In the genomic region with DNA sequence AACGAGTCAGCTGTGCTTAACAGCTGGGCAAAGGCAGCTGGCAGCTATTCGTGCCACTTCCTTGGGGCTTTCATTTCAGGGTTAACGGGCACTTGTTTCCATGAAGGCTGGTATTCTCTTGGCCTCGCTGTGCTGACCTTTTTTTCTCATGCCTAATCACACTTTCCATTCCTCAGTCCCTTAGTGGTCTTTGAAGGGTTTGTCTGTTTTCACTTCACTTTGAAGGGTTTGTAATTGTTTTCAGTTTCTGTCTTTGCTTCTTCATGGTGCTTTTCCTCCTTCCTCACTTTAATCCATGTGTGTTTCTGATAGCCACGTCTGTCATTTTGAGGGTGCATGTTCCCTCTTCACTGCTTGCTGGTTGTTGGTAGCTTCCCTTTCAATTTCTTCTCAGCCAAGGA, we compare ENCODE assay signal across 14 cellular contexts. TPM values are rescaled to one million over a fixed set of nuclear protein-coding genes. Genes with fewer than 3 reads are reported as not detected.
DNase-seq lines count a peak whose midpoint lies in the region; ATAC-seq and TF ChIP-seq lines count a peak whose summit lies in the region.
"Had no signal": no experiment of that assay in that cellular context is flagged by ENCODE, and none has a peak within 500 bp of the region (broad histone marks: within the 10 kb centered on the region; RNA-seq: fewer than 3 reads in every experiment).

No MANE protein-coding gene starts in this region.

- H3K4me1 Mint-ChIP-seq in activated naive CD8-positive, alpha-beta T cell treated with anti-CD3 and anti-CD28 coated beads, Interleukin-2, amount 10 ng/mL, durations not matched to agents 7 days and 5 days = peaks cover 10% of the 10 kb centered on the region

- H3K27me3 Mint-ChIP-seq in activated naive CD8-positive, alpha-beta T cell treated with anti-CD3 and anti-CD28 coated beads, Interleukin-2, amount 10 ng/mL, durations not matched to agents 7 days and 5 days = no peaks in the 10 kb centered on the region

- DNase-seq in NCI-H1105 treated with DMSO at 0.1 percent for 48 hours (lab: John Stamatoyannopoulos, UW) (peak; percentile 6), NCI-H1105 (lab: John Stamatoyannopoulos, UW) (no peak), LHCN-M2 (ENCODE audit: low read depth) (peak; percentile 69), AG08395 (ENCODE audit: low spot score) (no peak), right atrium auricular region (ENCODE audit: low spot score) (no peak), NCI-H187 (lab: John Stamatoyannopoulos, UW) (no peak)
- DNase-seq in activated naive CD8-positive, alpha-beta T cell treated with anti-CD3 and anti-CD28 coated beads, Interleukin-2, amount 10 ng/mL, durations not matched to agents 7 days and 5 days = no peak
- DNase-seq: amygdala, NCI-H524 treated with DMSO at 0.1 percent for 48 hours, pancreas had no signal

- H3K27ac Mint-ChIP-seq in activated naive CD8-positive, alpha-beta T cell treated with anti-CD3 and anti-CD28 coated beads, Interleukin-2, amount 10 ng/mL, durations not matched to agents 7 days and 5 days = peak overlapping the region; percentile 73

- TF ChIP-seq CTCF in parathyroid adenoma (IDR thresholded peaks at IDR 0.05) (no peak), right atrium auricular region (IDR thresholded peaks at IDR 0.05) (no peak)

- no peaks in the 10 kb centered on the region for H3K27me3 ChIP-seq in parathyroid adenoma (ENCODE audit: control insufficient read depth, insufficient read depth, low read length)
- no peaks in the 10 kb centered on the region for H3K27me3 ChIP-seq in right atrium auricular region
- H3K27me3 ChIP-seq: pancreas had no signal

- no peak for ATAC-seq in activated naive CD8-positive, alpha-beta T cell treated with anti-CD3 and anti-CD28 coated beads, Interleukin-2, amount 10 ng/mL, durations not matched to agents 7 days and 5 days (ENCODE audit: low read depth)
- ATAC-seq: pancreas had no signal

- no peak overlapping the region for H3K4me3 Mint-ChIP-seq in activated naive CD8-positive, alpha-beta T cell treated with anti-CD3 and anti-CD28 coated beads, Interleukin-2, amount 10 ng/mL, durations not matched to agents 7 days and 5 days

- H3K36me3 ChIP-seq in parathyroid adenoma (ENCODE audit: control insufficient read depth, insufficient read depth, low read length) (no peaks in the 10 kb centered on the region), right atrium auricular region (peaks cover 64% of the 10 kb centered on the region)

- H3K9me3 ChIP-seq in parathyroid adenoma (ENCODE audit: control insufficient read depth, low read length) (no peaks in the 10 kb centered on the region), right atrium auricular region (no peaks in the 10 kb centered on the region)
- H3K9me3 ChIP-seq: pancreas had no signal

- H3K4me2 ChIP-seq in parathyroid adenoma (ENCODE audit: low read length) = peak overlapping the region; percentile 25

- POLR2A ChIA-PET in activated naive CD8-positive, alpha-beta T cell treated with anti-CD3 and anti-CD28 coated beads, Interleukin-2, amount 10 ng/mL, durations not matched to agents 7 days and 5 days (lab: Charles Lee) = interaction anchor here (1.0 to 1.1 kb wide), 2 partner anchors 31 to 32 kb away, joined by 3 read pairs; no protein-coding TSS in a partner anchor

- H3K4me1 ChIP-seq in parathyroid adenoma (peaks cover 4% of the 10 kb centered on the region), right atrium auricular region (no peaks in the 10 kb centered on the region)

- no peaks in the 10 kb centered on the region for H3K79me2 ChIP-seq in parathyroid adenoma

- H2AFZ ChIP-seq in parathyroid adenoma = no peak overlapping the region

- no peaks in the 10 kb centered on the region for H3K9me3 Mint-ChIP-seq in activated naive CD8-positive, alpha-beta T cell treated with anti-CD3 and anti-CD28 coated beads, Interleukin-2, amount 10 ng/mL, durations not matched to agents 7 days and 5 days

- H3K9ac ChIP-seq in parathyroid adenoma = no peak overlapping the region

- H3K4me3 ChIP-seq in parathyroid adenoma (ENCODE audit: low read depth, low read length) = no peak overlapping the region
- no peak overlapping the region for H3K4me3 ChIP-seq in right atrium auricular region
- H3K4me3 ChIP-seq: pancreas, SK-N-MC had no signal

- H3K27ac ChIP-seq in parathyroid adenoma = peak overlapping the region; percentile 81
- peak overlapping the region in 1 of 2 donors; percentile 29 for H3K27ac ChIP-seq in right atrium auricular region
- H3K27ac ChIP-seq: pancreas, SK-N-MC had no signal

- H3K36me3 Mint-ChIP-seq in activated naive CD8-positive, alpha-beta T cell treated with anti-CD3 and anti-CD28 coated beads, Interleukin-2, amount 10 ng/mL, durations not matched to agents 7 days and 5 days = peaks cover 12% of the 10 kb centered on the region

RNA-seq across cellular contexts. Expression of gene PPIL2, which starts 24.6 kb away (rescaled TPM):
- 27.8 and 29.6 TPM in 2 replicates for total RNA-seq in LHCN-M2 (2014; rRNA removed)
- 28.2 TPM for polyA plus RNA-seq in LHCN-M2 (2012)
- 10 to 100 TPM; 67.0 to 73.1 TPM for total RNA-seq in activated naive CD8-positive, alpha-beta T cell treated with anti-CD3 and anti-CD28 coated beads, Interleukin-2, amount 10 ng/mL, durations not matched to agents 7 days and 5 days
- total RNA-seq in right atrium auricular region = 10 to 100 TPM; 20.2 to 25.4 TPM

RNA-seq across cellular contexts. Expression of gene YPEL1, which starts 45.2 kb away (rescaled TPM):
- total RNA-seq in LHCN-M2 (2014; rRNA removed) (0.38 and 0.80 TPM in 2 replicates), right atrium auricular region (10 to 100 TPM in 1 of 2 donors, 1 to 10 TPM in 1; 5.0 to 11.5 TPM)
- polyA plus RNA-seq in LHCN-M2 (2012) = 0.62 TPM
- total RNA-seq in activated naive CD8-positive, alpha-beta T cell treated with anti-CD3 and anti-CD28 coated beads, Interleukin-2, amount 10 ng/mL, durations not matched to agents 7 days and 5 days = 10 to 100 TPM; 14.7 to 14.9 TPM

RNA-seq across cellular contexts. Expression of gene SDF2L1, which starts 48.3 kb away (rescaled TPM):
- total RNA-seq in LHCN-M2 (2014; rRNA removed) (40.5 and 49.7 TPM in 2 replicates), right atrium auricular region (10 to 100 TPM; 25.9 to 40.5 TPM)
- polyA plus RNA-seq in LHCN-M2 (2012) = 61.1 TPM
- total RNA-seq in activated naive CD8-positive, alpha-beta T cell treated with anti-CD3 and anti-CD28 coated beads, Interleukin-2, amount 10 ng/mL, durations not matched to agents 7 days and 5 days = 10 to 100 TPM; 36.0 to 39.7 TPM

RNA-seq across cellular contexts. Expression of gene CCDC116, which starts 57.8 kb away (rescaled TPM):
- total RNA-seq in LHCN-M2 (2014; rRNA removed) = 0.06 and 0.26 TPM in 2 replicates
- 0.07 TPM for polyA plus RNA-seq in LHCN-M2 (2012)
- total RNA-seq in activated naive CD8-positive, alpha-beta T cell treated with anti-CD3 and anti-CD28 coated beads, Interleukin-2, amount 10 ng/mL, durations not matched to agents 7 days and 5 days = under 1 TPM; 0.50 to 0.79 TPM
- not detected for total RNA-seq in right atrium auricular region
- total RNA-seq: A172, temporal lobe had no signal

Comparison
In these comparisons a context has a peak if more than half of its experiments do, and no peak if none do; other contexts are left out.
1. DNase-seq: peak in NCI-H1105 treated with DMSO at 0.1 percent for 48 hours (single experiment) and LHCN-M2 (single experiment); none in NCI-H1105 (single experiment), activated naive CD8-positive, alpha-beta T cell treated with anti-CD3 and anti-CD28 coated beads, Interleukin-2, amount 10 ng/mL, durations not matched to agents 7 days and 5 days (single experiment), AG08395 (single experiment), right atrium auricular region (single experiment) and NCI-H187 (0 of 2).